ENCODE assay signal across 1 cellular context in the genomic region with DNA sequence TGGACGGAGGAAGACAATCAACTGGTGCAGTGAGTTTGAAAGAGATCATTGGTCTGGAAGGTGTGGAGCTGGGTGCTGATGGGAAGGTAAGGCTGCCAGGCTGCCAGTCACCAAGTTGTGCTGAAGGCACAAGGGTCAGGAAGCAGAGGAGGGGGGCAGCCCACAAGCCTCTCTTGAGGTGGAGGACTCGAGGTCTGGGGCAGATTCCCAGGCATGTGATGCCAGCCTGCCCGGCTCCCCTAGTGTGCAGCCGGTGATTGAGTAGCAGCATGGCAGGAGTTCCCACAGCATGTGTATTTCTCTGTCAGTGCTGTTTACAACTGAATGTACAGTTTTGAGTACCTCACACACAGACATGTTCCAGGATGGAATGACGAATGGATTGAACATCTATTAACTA.
TF ChIP-seq lines count a peak whose summit lies in the region.

No MANE protein-coding gene starts in this region.

TF ChIP-seq in GM23338, 12 proteins besides CTCF, POLR2A, EP300 and RAD21 (continued from another document):
- TF ChIP-seq, protein P1, sequence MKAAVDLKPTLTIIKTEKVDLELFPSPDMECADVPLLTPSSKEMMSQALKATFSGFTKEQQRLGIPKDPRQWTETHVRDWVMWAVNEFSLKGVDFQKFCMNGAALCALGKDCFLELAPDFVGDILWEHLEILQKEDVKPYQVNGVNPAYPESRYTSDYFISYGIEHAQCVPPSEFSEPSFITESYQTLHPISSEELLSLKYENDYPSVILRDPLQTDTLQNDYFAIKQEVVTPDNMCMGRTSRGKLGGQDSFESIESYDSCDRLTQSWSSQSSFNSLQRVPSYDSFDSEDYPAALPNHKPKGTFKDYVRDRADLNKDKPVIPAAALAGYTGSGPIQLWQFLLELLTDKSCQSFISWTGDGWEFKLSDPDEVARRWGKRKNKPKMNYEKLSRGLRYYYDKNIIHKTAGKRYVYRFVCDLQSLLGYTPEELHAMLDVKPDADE (IDR thresholded peaks at IDR 0.05) = no peak
